In genomic region chr10:129032626-129033353, GRCh38 we compare ENCODE assay signal across 25 cellular contexts.
"Had no signal": no experiment of that assay in that cellular context is flagged by ENCODE, and none has a peak within 500 bp of the region (broad histone marks: within the 10 kb centered on the region; RNA-seq: fewer than 3 reads in every experiment).

No MANE protein-coding gene starts in this region.

- H3K9me3 Mint-ChIP-seq: stimulated activated memory B cell treated with anti-CD40 and anti-IgM and Interleukin-4, amounts not matched to agents 10 μg/mL and 1 μg/mL and 100 μg/mL, for 72 hours; WTC11 had no signal

- H3K9me3 ChIP-seq: body of pancreas, gastrocnemius medialis, mucosa of descending colon, stomach, transverse colon, uterus had no signal

- DNase-seq: activated CD4-positive, alpha-beta T cell treated with anti-CD3 and anti-CD28 coated beads, Interleukin-2, amount 50 U/mL, for 48 hours; activated gamma-delta T cell; activated naive CD4-positive, alpha-beta T cell treated with anti-CD3 and anti-CD28 coated beads, Interleukin-2, amount 50 U/mL, for 16 hours; activated T-cell treated with anti-CD3 and anti-CD28 coated beads, Interleukin-2, amount 50 U/mL, for 48 hours; anterior cingulate cortex; body of pancreas; dermis blood vessel endothelial cell; effector CD8-positive, alpha-beta T cell; gastrocnemius medialis; head of caudate nucleus; hypothalamus; islet precursor cell; left cardiac atrium; mesenchymal stem cell; mucosa of descending colon; small intestine; stimulated activated CD4-positive, alpha-beta T cell treated with anti-CD3 and anti-CD28 coated beads, Interleukin-15, amount 100 ng/mL, for 24 hours; stomach; T-helper 9 cell; transverse colon; uterus had no signal

- H3K36me3 Mint-ChIP-seq: stimulated activated memory B cell treated with anti-CD40 and anti-IgM and Interleukin-4, amounts not matched to agents 10 μg/mL and 1 μg/mL and 100 μg/mL, for 72 hours; WTC11 had no signal

- ATAC-seq: body of pancreas; esophagus mucosa; gastrocnemius medialis; left cardiac atrium; mucosa of descending colon; sciatic nerve; stimulated activated memory B cell treated with anti-CD40 and anti-IgM and Interleukin-4, amounts not matched to agents 10 μg/mL and 1 μg/mL and 100 μg/mL, for 72 hours; WTC11 had no signal

- H3K27ac ChIP-seq: body of pancreas, gastrocnemius medialis, stomach, transverse colon, uterus had no signal

- H3K4me3 ChIP-seq: body of pancreas, gastrocnemius medialis, mucosa of descending colon, stomach, transverse colon, uterus had no signal

- H3K27ac Mint-ChIP-seq: stimulated activated memory B cell treated with anti-CD40 and anti-IgM and Interleukin-4, amounts not matched to agents 10 μg/mL and 1 μg/mL and 100 μg/mL, for 72 hours; WTC11 had no signal

- H3K4me3 Mint-ChIP-seq: stimulated activated memory B cell treated with anti-CD40 and anti-IgM and Interleukin-4, amounts not matched to agents 10 μg/mL and 1 μg/mL and 100 μg/mL, for 72 hours; WTC11 had no signal

- H3K4me1 ChIP-seq: uterus had no signal

- H3K36me3 ChIP-seq: gastrocnemius medialis, stomach, transverse colon, uterus had no signal
